ENCODE assay signal across 15 cellular contexts in the genomic region with DNA sequence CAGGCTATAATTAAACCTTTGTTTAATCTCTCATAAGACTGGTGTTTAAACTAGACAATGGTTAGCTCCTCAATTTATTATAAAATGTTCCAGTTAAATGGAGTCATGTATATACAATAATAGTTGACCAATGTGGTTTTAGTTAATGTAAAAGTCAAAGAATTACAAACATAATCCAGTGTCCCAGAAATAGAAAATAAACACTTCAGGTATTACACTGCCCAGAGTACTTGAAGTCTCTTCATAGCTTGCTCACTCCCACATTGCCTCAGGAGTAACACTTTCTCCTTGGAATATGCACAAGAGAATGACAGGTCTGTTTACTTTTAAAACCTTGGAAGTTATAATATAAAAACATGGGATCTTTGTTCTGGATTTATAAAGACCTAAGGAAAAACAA.
DNase-seq lines count a peak whose midpoint lies in the region; ATAC-seq and TF ChIP-seq lines count a peak whose summit lies in the region.
"Had no signal": no experiment of that assay in that cellular context is flagged by ENCODE, and none has a peak within 500 bp of the region (broad histone marks: within the 10 kb centered on the region; RNA-seq: fewer than 3 reads in every experiment).

No MANE protein-coding gene starts in this region.

- no peaks in the 10 kb centered on the region for H3K9me2 ChIP-seq in SU-DHL-6 (replicated peaks; ENCODE audit: insufficient read depth, low read length)

- ATAC-seq in naive B cell (ENCODE audit: low read depth in 2 of 2) (no peak), foreskin keratinocyte (no peak)

- H3K27ac ChIP-seq in CD8-positive, alpha-beta memory T cell (ENCODE audit: low read depth, low read length): no peak overlapping the region
- H3K27ac ChIP-seq in SU-DHL-6 (ENCODE audit: low read depth, low read length) (peak overlapping the region; percentile 76), foreskin keratinocyte (no peak overlapping the region)
- H3K27ac ChIP-seq: neural progenitor cell had no signal

- TF ChIP-seq CTCF in SU-DHL-6 (IDR thresholded peaks at IDR 0.05; ENCODE audit: insufficient read depth, low read length, poor library complexity, severe bottlenecking) (no peak), Caco-2 (IDR thresholded peaks at IDR 0.05; ENCODE audit: insufficient read depth in 1 of 2, low read depth in 1 of 2, low read length in 1 of 2, severe bottlenecking in 1 of 2, unreplicated experiment in 1 of 2) (no peak), foreskin keratinocyte (conservative IDR thresholded peaks at IDR 0.05) (no peak)

- H3K4me3 ChIP-seq in CD8-positive, alpha-beta memory T cell (ENCODE audit: low read length): no peak overlapping the region
- H3K4me3 ChIP-seq in SU-DHL-6 (ENCODE audit: insufficient read depth, low read length, poor library complexity, severe bottlenecking): no peak overlapping the region
- no peak overlapping the region for H3K4me3 ChIP-seq in Caco-2 (ENCODE audit: low read depth, low read length)
- H3K4me3 ChIP-seq: neural progenitor cell had no signal

- H3K9me3 Mint-ChIP-seq in CD8-positive, alpha-beta memory T cell: no peaks in the 10 kb centered on the region
- H3K9me3 Mint-ChIP-seq in naive B cell (no peaks in the 10 kb centered on the region), Caco-2 (ENCODE audit: unreplicated experiment) (no peaks in the 10 kb centered on the region)
- H3K9me3 Mint-ChIP-seq: neural progenitor cell had no signal

- peak overlapping the region; percentile 47 for H3K4me2 ChIP-seq in SU-DHL-6 (ENCODE audit: low read depth, low read length, poor library complexity, severe bottlenecking)
- H3K4me2 ChIP-seq: neural progenitor cell had no signal

- H2AFZ ChIP-seq in SU-DHL-6 (ENCODE audit: low read depth, low read length, severe bottlenecking): no peak overlapping the region
- H2AFZ ChIP-seq: neural progenitor cell had no signal

- H4K20me1 ChIP-seq in SU-DHL-6 (ENCODE audit: low read depth, low read length): no peaks in the 10 kb centered on the region

- peak overlapping the region; percentile 21 to 99 (median 65) for H3K27ac Mint-ChIP-seq in CD8-positive, alpha-beta memory T cell
- H3K27ac Mint-ChIP-seq in naive B cell: peak overlapping the region; percentile 79 to 98 (median 97)
- H3K27ac Mint-ChIP-seq in Caco-2 (ENCODE audit: unreplicated experiment): no peak overlapping the region
- H3K27ac Mint-ChIP-seq: neural progenitor cell had no signal

- H3K4me1 Mint-ChIP-seq in CD8-positive, alpha-beta memory T cell: peaks cover 75 to 92% (median 82%) of the 10 kb centered on the region in 3 donors
- peaks cover 58 to 87% (median 71%) of the 10 kb centered on the region in 3 donors for H3K4me1 Mint-ChIP-seq in naive B cell
- peaks cover 9% of the 10 kb centered on the region for H3K4me1 Mint-ChIP-seq in Caco-2 (ENCODE audit: low read depth, unreplicated experiment)

- H3K36me3 Mint-ChIP-seq in CD8-positive, alpha-beta memory T cell: peaks cover 14 to 91% (median 33%) of the 10 kb centered on the region in 3 donors
- H3K36me3 Mint-ChIP-seq in naive B cell (peaks cover 38 to 42% of the 10 kb centered on the region in 2 donors), Caco-2 (ENCODE audit: insufficient read depth, unreplicated experiment) (peaks cover 96% of the 10 kb centered on the region)

- peaks cover 60% of the 10 kb centered on the region for H3K4me1 ChIP-seq in CD8-positive, alpha-beta memory T cell (ENCODE audit: insufficient read depth, low read length)
- no peaks in the 10 kb centered on the region for H3K4me1 ChIP-seq in Caco-2
- H3K4me1 ChIP-seq in foreskin keratinocyte: peaks cover 23% of the 10 kb centered on the region
- H3K4me1 ChIP-seq: neural progenitor cell had no signal

- no TSS peak for BruUV-seq in Caco-2 (replicated peaks; lab: Mats Ljungman, UMichigan)

- no peaks in the 10 kb centered on the region for H3K9me3 ChIP-seq in CD8-positive, alpha-beta memory T cell (ENCODE audit: low read length)
- no peaks in the 10 kb centered on the region for H3K9me3 ChIP-seq in SU-DHL-6 (ENCODE audit: insufficient read depth, low read length)
- no peaks in the 10 kb centered on the region for H3K9me3 ChIP-seq in Caco-2

- no peaks in the 10 kb centered on the region for H3K27me3 Mint-ChIP-seq in CD8-positive, alpha-beta memory T cell
- H3K27me3 Mint-ChIP-seq in naive B cell (no peaks in the 10 kb centered on the region), Caco-2 (ENCODE audit: insufficient read depth, unreplicated experiment) (no peaks in the 10 kb centered on the region)

- peaks cover 39% of the 10 kb centered on the region for H3K36me3 ChIP-seq in CD8-positive, alpha-beta memory T cell (ENCODE audit: insufficient read depth, low read length)
- H3K36me3 ChIP-seq in SU-DHL-6 (ENCODE audit: low read length): peaks cover 64% of the 10 kb centered on the region
- peaks cover 2% of the 10 kb centered on the region; the same call in 1 of the 2 replicates for H3K36me3 ChIP-seq in Caco-2 (ENCODE audit: control insufficient read depth, insufficient read depth, low read length)

- DNase-seq in NCI-H1092 treated with DMSO at 0.1 percent for 48 hours (lab: John Stamatoyannopoulos, UW) (peak; percentile 31), NCI-H1092 (lab: John Stamatoyannopoulos, UW) (no peak), naive B cell (no peak), Caco-2 (no peak), foreskin keratinocyte (no peak)
- DNase-seq in CD8-positive, alpha-beta memory T cell: no peak
- no peak for DNase-seq in effector CD4-positive, alpha-beta T cell
- DNase-seq: 8988T; activated CD4-positive, alpha-beta T cell treated with anti-CD3 and anti-CD28 coated beads, Interleukin-2, amount 50 U/mL, for 4 hours; central memory CD4-positive, alpha-beta T cell; glutamatergic neuron; NCI-H226; substantia nigra had no signal

- POLR2A ChIA-PET in CD8-positive, alpha-beta memory T cell (lab: Charles Lee): interaction anchor here (1.0 to 1.3 kb wide), 4 partner anchors 11 to 61 kb away, joined by 3 to 4 read pairs (median 4); a partner anchor contains a TSS
- POLR2A ChIA-PET in Caco-2 (lab: Charles Lee): no interaction called here

- peaks cover 27% of the 10 kb centered on the region for H3K79me2 ChIP-seq in SU-DHL-6 (ENCODE audit: insufficient read depth, low read length)

- intact Hi-C loops in Caco-2 (cut with micrococcal nuclease; ENCODE audit: unreplicated experiment): no loop called here

- no peaks in the 10 kb centered on the region for H3K27me3 ChIP-seq in CD8-positive, alpha-beta memory T cell (ENCODE audit: insufficient read depth, low read length, poor library complexity, severe bottlenecking)
- H3K27me3 ChIP-seq in SU-DHL-6 (ENCODE audit: low read length) (no peaks in the 10 kb centered on the region), Caco-2 (replicated peaks; ENCODE audit: control insufficient read depth, insufficient read depth, low read length) (no peaks in the 10 kb centered on the region), foreskin keratinocyte (no peaks in the 10 kb centered on the region)
- H3K27me3 ChIP-seq: neural progenitor cell had no signal

- CTCF ChIA-PET in CD8-positive, alpha-beta memory T cell (lab: Charles Lee): interaction anchor here (1.0 kb wide), 1 partner anchor 14 kb away, joined by 3 read pairs; no protein-coding TSS in a partner anchor
- CTCF ChIA-PET in Caco-2 (lab: Charles Lee): no interaction called here

- peak overlapping the region; percentile 7; the same call in 1 of the 2 replicates for H3K9ac ChIP-seq in SU-DHL-6 (ENCODE audit: low read length)
- H3K9ac ChIP-seq: neural progenitor cell had no signal

- no peak overlapping the region for H3K4me3 Mint-ChIP-seq in CD8-positive, alpha-beta memory T cell
- peak overlapping the region in 6 of 8 donors; percentile 71 to 82 (median 76) for H3K4me3 Mint-ChIP-seq in naive B cell
- no peak overlapping the region for H3K4me3 Mint-ChIP-seq in Caco-2 (ENCODE audit: unreplicated experiment)
- H3K4me3 Mint-ChIP-seq: neural progenitor cell had no signal

- H3F3A ChIP-seq in SU-DHL-6 (ENCODE audit: insufficient read depth): peaks cover 16% of the 10 kb centered on the region; the same call in 1 of the 2 replicates

Comparison
In these comparisons a context has a peak if more than half of its experiments do, and no peak if none do; other contexts are left out.
1. H3K4me3 Mint-ChIP-seq: peak in naive B cell (6 of 8); none in CD8-positive, alpha-beta memory T cell (0 of 7) and Caco-2 (single experiment).